ENCODE assay signal across 13 cellular contexts in genomic region chr1:21089299-21089698, GRCh38.
"Had no signal": no experiment of that assay in that cellular context is flagged by ENCODE, and none has a peak within 500 bp of the region (broad histone marks: within the 10 kb centered on the region; RNA-seq: fewer than 3 reads in every experiment).

No MANE protein-coding gene starts in this region.

- H3K27ac Mint-ChIP-seq: activated naive CD8-positive, alpha-beta T cell; nephron; stimulated activated naive CD8-positive, alpha-beta T cell treated with anti-CD3 and anti-CD28 coated beads, Interleukin-15, amount 100 ng/mL, for 72 hours had no signal

- DNase-seq: activated CD4-positive, alpha-beta T cell treated with anti-CD3 and anti-CD28 coated beads, Interleukin-2, amount 50 U/mL, for 48 hours; activated effector memory CD4-positive, alpha-beta T cell treated with anti-CD3 and anti-CD28 coated beads, Interleukin-2, amount 50 U/mL, for 16 hours; activated T-cell treated with anti-CD3 and anti-CD28 coated beads, Interleukin-2, amount 50 U/mL, for 4 hours; gastrocnemius medialis; ovary; stimulated activated CD4-positive, alpha-beta T cell treated with anti-CD3 and anti-CD28 coated beads, Interleukin-2, amount 100 ng/mL, for 48 hours; stimulated activated naive CD8-positive, alpha-beta T cell treated with anti-CD3 and anti-CD28 coated beads, Interleukin-15, amount 100 ng/mL, for 72 hours; T-helper 2 cell had no signal

- H3K27ac ChIP-seq: ascending aorta, gastrocnemius medialis, ovary, thoracic aorta, vagina had no signal

- H3K4me1 ChIP-seq: ascending aorta had no signal

- H3K27me3 ChIP-seq: ascending aorta, gastrocnemius medialis, ovary, vagina had no signal

- H3K36me3 ChIP-seq: gastrocnemius medialis, ovary, thoracic aorta, vagina had no signal

- H3K4me3 Mint-ChIP-seq: activated naive CD8-positive, alpha-beta T cell; activated T-cell treated with anti-CD3 and anti-CD28 coated beads, Interleukin-2, amount 50 U/mL, for 4 hours; nephron; stimulated activated naive CD8-positive, alpha-beta T cell treated with anti-CD3 and anti-CD28 coated beads, Interleukin-15, amount 100 ng/mL, for 72 hours had no signal

- H3K9me3 ChIP-seq: ascending aorta, gastrocnemius medialis, ovary, thoracic aorta, vagina had no signal

- ATAC-seq: activated T-cell treated with anti-CD3 and anti-CD28 coated beads, Interleukin-2, amount 50 U/mL, for 4 hours; gastrocnemius medialis; stimulated activated naive CD8-positive, alpha-beta T cell treated with anti-CD3 and anti-CD28 coated beads, Interleukin-15, amount 100 ng/mL, for 72 hours had no signal

- H3K27me3 Mint-ChIP-seq: activated naive CD8-positive, alpha-beta T cell; stimulated activated naive CD8-positive, alpha-beta T cell treated with anti-CD3 and anti-CD28 coated beads, Interleukin-15, amount 100 ng/mL, for 72 hours had no signal

- H3K4me3 ChIP-seq: ascending aorta, gastrocnemius medialis, ovary, thoracic aorta, vagina had no signal

- H3K9me3 Mint-ChIP-seq: activated T-cell treated with anti-CD3 and anti-CD28 coated beads, Interleukin-2, amount 50 U/mL, for 4 hours had no signal
